7 cellular contexts compared by ENCODE assay signal in genomic region chr15:26890451-26890850, GRCh38. TPM values are rescaled to one million over a fixed set of nuclear protein-coding genes. Genes with fewer than 3 reads are reported as not detected.
"Had no signal": no experiment of that assay in that cellular context is flagged by ENCODE, and none has a peak within 500 bp of the region (broad histone marks: within the 10 kb centered on the region; RNA-seq: fewer than 3 reads in every experiment).

No MANE protein-coding gene starts in this region.

- H3K9me3 Mint-ChIP-seq: H9 had no signal

- H3K4me3 Mint-ChIP-seq: GM23338, H9 had no signal

- H3K4me3 ChIP-seq: GM23338, K562 had no signal

- H3K27ac Mint-ChIP-seq: GM23338, H9 had no signal

- DNase-seq: H9, HCEC 1CT, IMR-90, KG1 had no signal

- ATAC-seq: GM23338, K562 had no signal

RNA-seq across cellular contexts. Expression of gene GABRA5, which starts 23.6 kb away (rescaled TPM):
- total RNA-seq: HT-29, K562 had no signal
- polyA plus RNA-seq: K562 had no signal
